ENCODE assay signal across 30 cellular contexts in the genomic region with DNA sequence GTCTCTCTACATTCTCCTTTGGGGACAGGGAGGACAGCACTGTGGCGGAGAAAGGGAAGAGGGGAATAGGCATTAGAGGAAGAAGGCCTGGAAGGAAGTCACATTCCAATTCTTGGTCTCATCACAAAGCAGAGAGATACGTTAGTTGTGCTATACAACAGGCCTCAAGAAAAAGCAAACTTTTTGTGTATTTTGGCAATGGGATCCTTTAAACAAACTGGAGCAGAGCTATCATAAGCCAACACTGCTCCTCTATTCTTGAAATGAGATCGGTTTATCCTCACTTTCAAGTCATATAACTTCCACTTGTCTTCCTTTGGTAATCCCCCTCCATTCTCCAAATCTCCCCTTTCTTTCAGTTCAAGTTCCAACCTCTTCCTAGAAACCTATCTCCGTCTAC.
"Had no signal": no experiment of that assay in that cellular context is flagged by ENCODE, and none has a peak within 500 bp of the region (broad histone marks: within the 10 kb centered on the region; RNA-seq: fewer than 3 reads in every experiment).

No MANE protein-coding gene starts in this region.

- H3K36me3 ChIP-seq: breast epithelium, lower lobe of right lung, ovary, prostate gland, upper lobe of left lung, vagina had no signal

- FAIRE-seq: colon, kidney had no signal

- H3K27ac ChIP-seq: breast epithelium, lower lobe of right lung, ovary, upper lobe of left lung, vagina had no signal

- H3K9me3 ChIP-seq: breast epithelium, ovary, prostate gland, vagina had no signal

- H3K4me3 ChIP-seq: breast epithelium, lower lobe of right lung, ovary, prostate gland, smooth muscle cell, upper lobe of left lung, vagina had no signal

- DNase-seq: activated CD4-positive, alpha-beta memory T cell treated with anti-CD3 and anti-CD28 coated beads, Interleukin-2, amount 10 ng/mL, durations not matched to agents 7 days and 5 days; activated CD4-positive, alpha-beta T cell treated with anti-CD3 and anti-CD28 coated beads for 48 hours; activated T-cell treated with anti-CD3 and anti-CD28 coated beads, Interleukin-2, amount 50 U/mL, for 4 hours; effector CD8-positive, alpha-beta T cell; erythroblast; head of caudate nucleus; hypothalamus; immature natural killer cell; kidney; left colon; lower lobe of right lung; mesenchymal stem cell; ovary; retina; stimulated activated CD4-positive, alpha-beta T cell treated with anti-CD3 and anti-CD28 coated beads, Interleukin-1b, Interleukin-23, amount 100 ng/mL, for 48 hours; stimulated activated CD4-positive, alpha-beta T cell treated with anti-CD3 and anti-CD28 coated beads, Interleukin-4, amount 100 ng/mL, for 4 hours; stimulated activated CD8-positive, alpha-beta memory T cell treated with anti-CD3 and anti-CD28 coated beads, Interleukin-4, amount 100 ng/mL, for 48 hours; stimulated activated naive CD8-positive, alpha-beta T cell treated with anti-CD3 and anti-CD28 coated beads, Interleukin-15, amount 100 ng/mL, for 72 hours; substantia nigra; upper lobe of left lung had no signal

- H3K27me3 ChIP-seq: breast epithelium, ovary, upper lobe of left lung, vagina had no signal

- H3K9me3 Mint-ChIP-seq: activated CD4-positive, alpha-beta memory T cell treated with anti-CD3 and anti-CD28 coated beads, Interleukin-2, amount 10 ng/mL, durations not matched to agents 7 days and 5 days; central memory CD8-positive, alpha-beta T cell; immature natural killer cell had no signal

- ATAC-seq: activated naive CD4-positive, alpha-beta T cell treated with anti-CD3 and anti-CD28 coated beads, Interleukin-2, amount 50 U/mL, for 72 hours; activated T-cell treated with anti-CD3 and anti-CD28 coated beads, Interleukin-2, amount 50 U/mL, for 4 hours; lower lobe of right lung; stimulated activated memory B cell treated with anti-CD40 and anti-IgM and Interleukin-4, amounts not matched to agents 10 μg/mL and 1 μg/mL and 100 μg/mL, for 72 hours; stimulated activated naive CD8-positive, alpha-beta T cell treated with anti-CD3 and anti-CD28 coated beads, Interleukin-15, amount 100 ng/mL, for 72 hours had no signal

- H3K4me3 Mint-ChIP-seq: activated CD4-positive, alpha-beta memory T cell treated with anti-CD3 and anti-CD28 coated beads, Interleukin-2, amount 10 ng/mL, durations not matched to agents 7 days and 5 days; activated T-cell treated with anti-CD3 and anti-CD28 coated beads, Interleukin-2, amount 50 U/mL, for 4 hours; central memory CD8-positive, alpha-beta T cell; immature natural killer cell; nephron; stimulated activated memory B cell treated with anti-CD40 and anti-IgM and Interleukin-4, amounts not matched to agents 10 μg/mL and 1 μg/mL and 100 μg/mL, for 72 hours; stimulated activated naive CD8-positive, alpha-beta T cell treated with anti-CD3 and anti-CD28 coated beads, Interleukin-15, amount 100 ng/mL, for 72 hours had no signal

- H3K27ac Mint-ChIP-seq: activated CD4-positive, alpha-beta memory T cell treated with anti-CD3 and anti-CD28 coated beads, Interleukin-2, amount 10 ng/mL, durations not matched to agents 7 days and 5 days; activated T-helper 2 cell treated with anti-CD3 and anti-CD28 coated beads, Interferon-gamma antibody, Interleukin-2, Interleukin-4, amounts not matched to agents 10 μg/mL and 5 μg/mL and 100 μg/mL, durations not matched to agents 14 hours and 24 hours and 36 hours; immature natural killer cell; nephron; stimulated activated memory B cell treated with anti-CD40 and anti-IgM and Interleukin-4, amounts not matched to agents 10 μg/mL and 1 μg/mL and 100 μg/mL, for 72 hours; stimulated activated naive CD8-positive, alpha-beta T cell treated with anti-CD3 and anti-CD28 coated beads, Interleukin-15, amount 100 ng/mL, for 72 hours had no signal

- H3K4me2 ChIP-seq: smooth muscle cell had no signal

- H3K27me3 Mint-ChIP-seq: activated CD4-positive, alpha-beta memory T cell treated with anti-CD3 and anti-CD28 coated beads, Interleukin-2, amount 10 ng/mL, durations not matched to agents 7 days and 5 days; central memory CD8-positive, alpha-beta T cell; stimulated activated memory B cell treated with anti-CD40 and anti-IgM and Interleukin-4, amounts not matched to agents 10 μg/mL and 1 μg/mL and 100 μg/mL, for 72 hours; stimulated activated naive CD8-positive, alpha-beta T cell treated with anti-CD3 and anti-CD28 coated beads, Interleukin-15, amount 100 ng/mL, for 72 hours had no signal

- H3K4me1 ChIP-seq: breast epithelium had no signal
